2 cellular contexts compared by ENCODE assay signal in the genomic region with DNA sequence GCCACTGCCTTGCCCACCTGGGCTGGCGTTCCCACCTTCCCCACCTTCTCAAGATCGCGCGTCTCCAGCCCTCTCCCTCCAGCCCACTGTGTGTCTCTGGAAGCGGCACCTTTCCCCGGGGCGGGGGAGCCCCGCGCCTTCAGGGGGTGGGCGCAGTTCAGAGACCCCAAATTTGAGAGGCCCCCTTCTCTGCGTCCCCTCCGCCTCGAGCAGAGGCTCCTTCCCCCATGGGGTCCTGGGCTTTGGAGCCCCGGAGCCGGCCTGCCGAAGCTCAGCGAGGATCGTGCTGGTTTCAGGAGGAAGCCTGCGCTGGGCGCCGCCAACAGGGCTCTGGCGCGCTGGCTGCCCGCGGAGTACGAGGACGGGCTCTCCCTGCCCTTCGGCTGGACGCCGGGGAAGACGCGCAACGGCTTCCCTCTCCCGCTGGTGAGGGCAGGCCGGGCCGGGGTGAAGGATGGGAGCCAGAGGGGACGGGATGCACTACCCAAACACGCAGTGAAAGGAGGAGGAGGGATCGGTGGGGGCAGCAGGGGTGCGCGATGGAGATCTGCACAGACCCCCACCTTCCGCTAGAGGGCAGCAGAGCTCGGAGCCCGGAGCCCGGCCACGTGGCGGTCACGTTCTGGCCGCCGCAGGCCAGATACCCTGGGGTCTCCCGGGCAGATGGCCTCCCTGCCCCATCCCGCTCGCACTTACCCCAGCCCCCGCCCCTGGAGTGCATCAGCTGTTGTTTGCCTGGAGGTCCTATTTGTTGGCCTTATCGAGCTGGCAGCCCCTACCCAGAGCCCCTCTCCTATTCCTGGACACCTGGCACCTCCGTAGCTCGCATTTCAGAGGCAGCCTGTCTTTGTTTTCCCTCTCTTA.
TF ChIP-seq lines count a peak whose summit lies in the region.

No MANE protein-coding gene starts in this region.

TF ChIP-seq in A549, 52 proteins besides CTCF, POLR2A, EP300 and RAD21 (continued from another document):
- TF ChIP-seq, protein P1, sequence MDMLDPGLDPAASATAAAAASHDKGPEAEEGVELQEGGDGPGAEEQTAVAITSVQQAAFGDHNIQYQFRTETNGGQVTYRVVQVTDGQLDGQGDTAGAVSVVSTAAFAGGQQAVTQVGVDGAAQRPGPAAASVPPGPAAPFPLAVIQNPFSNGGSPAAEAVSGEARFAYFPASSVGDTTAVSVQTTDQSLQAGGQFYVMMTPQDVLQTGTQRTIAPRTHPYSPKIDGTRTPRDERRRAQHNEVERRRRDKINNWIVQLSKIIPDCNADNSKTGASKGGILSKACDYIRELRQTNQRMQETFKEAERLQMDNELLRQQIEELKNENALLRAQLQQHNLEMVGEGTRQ (IDR thresholded peaks at IDR 0.05): peak; percentile 75
- TF ChIP-seq NPAS2 (CRISPR knock-in tag; IDR thresholded peaks at IDR 0.05; ENCODE audit: borderline replicate concordance) (peak; percentile 24; the same call in 1 of the 2 replicates), SMC3 (IDR thresholded peaks at IDR 0.05) (peak; percentile 67), BHLHE40 (IDR thresholded peaks at IDR 0.05; ENCODE audit: low read depth, low read length) (peak; percentile 96), CEBPB (IDR thresholded peaks at IDR 0.05) (no peak), ZSCAN20 (CRISPR knock-in tag; IDR thresholded peaks at IDR 0.05) (no peak)
- TF ChIP-seq, protein P2, sequence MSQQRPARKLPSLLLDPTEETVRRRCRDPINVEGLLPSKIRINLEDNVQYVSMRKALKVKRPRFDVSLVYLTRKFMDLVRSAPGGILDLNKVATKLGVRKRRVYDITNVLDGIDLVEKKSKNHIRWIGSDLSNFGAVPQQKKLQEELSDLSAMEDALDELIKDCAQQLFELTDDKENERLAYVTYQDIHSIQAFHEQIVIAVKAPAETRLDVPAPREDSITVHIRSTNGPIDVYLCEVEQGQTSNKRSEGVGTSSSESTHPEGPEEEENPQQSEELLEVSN (IDR thresholded peaks at IDR 0.05; ENCODE audit: borderline replicate concordance, low read depth): peak; percentile 98

TF ChIP-seq in SK-N-SH treated with all-trans-retinoic acid at 6 μM for 48 hours, 23 proteins besides CTCF, POLR2A, EP300 and RAD21:
- TF ChIP-seq, protein P3, sequence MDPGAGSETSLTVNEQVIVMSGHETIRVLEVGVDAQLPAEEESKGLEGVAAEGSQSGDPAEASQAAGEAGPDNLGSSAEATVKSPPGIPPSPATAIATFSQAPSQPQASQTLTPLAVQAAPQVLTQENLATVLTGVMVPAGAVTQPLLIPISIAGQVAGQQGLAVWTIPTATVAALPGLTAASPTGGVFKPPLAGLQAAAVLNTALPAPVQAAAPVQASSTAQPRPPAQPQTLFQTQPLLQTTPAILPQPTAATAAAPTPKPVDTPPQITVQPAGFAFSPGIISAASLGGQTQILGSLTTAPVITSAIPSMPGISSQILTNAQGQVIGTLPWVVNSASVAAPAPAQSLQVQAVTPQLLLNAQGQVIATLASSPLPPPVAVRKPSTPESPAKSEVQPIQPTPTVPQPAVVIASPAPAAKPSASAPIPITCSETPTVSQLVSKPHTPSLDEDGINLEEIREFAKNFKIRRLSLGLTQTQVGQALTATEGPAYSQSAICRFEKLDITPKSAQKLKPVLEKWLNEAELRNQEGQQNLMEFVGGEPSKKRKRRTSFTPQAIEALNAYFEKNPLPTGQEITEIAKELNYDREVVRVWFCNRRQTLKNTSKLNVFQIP (CRISPR knock-in tag; IDR thresholded peaks at IDR 0.05; ENCODE audit: borderline replicate concordance, low read depth): no peak
- TF ChIP-seq GLIS3 (CRISPR knock-in tag; IDR thresholded peaks at IDR 0.05) (no peak), TCF4 (CRISPR knock-in tag; IDR thresholded peaks at IDR 0.05; ENCODE audit: borderline replicate concordance) (peak; percentile 19; the same call in 1 of the 2 replicates), SNAI2 (CRISPR knock-in tag; IDR thresholded peaks at IDR 0.05) (no peak), CSDC2 (CRISPR knock-in tag; IDR thresholded peaks at IDR 0.05) (no peak), ZFP3 (CRISPR knock-in tag; IDR thresholded peaks at IDR 0.05) (peak; percentile 41; the same call in 1 of the 2 replicates), ZC3H10 (CRISPR knock-in tag; IDR thresholded peaks at IDR 0.05) (no peak)
